Comparison of ENCODE assay signal across 19 cellular contexts in genomic region chr1:93675931-93676330, GRCh38. TPM values are rescaled to one million over a fixed set of nuclear protein-coding genes. Genes with fewer than 3 reads are reported as not detected.
DNase-seq lines count a peak whose midpoint lies in the region; TF ChIP-seq lines count a peak whose summit lies in the region.
"Had no signal": no experiment of that assay in that cellular context is flagged by ENCODE, and none has a peak within 500 bp of the region (broad histone marks: within the 10 kb centered on the region; RNA-seq: fewer than 3 reads in every experiment).

No MANE protein-coding gene starts in this region.

- H3K4me3 ChIP-seq in sigmoid colon (no peak overlapping the region), Caco-2 (ENCODE audit: low read depth, low read length) (no peak overlapping the region)
- H3K4me3 ChIP-seq: psoas muscle, thyroid gland had no signal

- H3K27me3 Mint-ChIP-seq in Caco-2 (ENCODE audit: insufficient read depth, unreplicated experiment) = no peaks in the 10 kb centered on the region

- TF ChIP-seq CTCF in RWPE1 (conservative IDR thresholded peaks at IDR 0.05; ENCODE audit: low read depth) = no peak
- no peak for TF ChIP-seq CTCF in sigmoid colon (IDR thresholded peaks at IDR 0.05)
- no peak for TF ChIP-seq CTCF in Caco-2 (IDR thresholded peaks at IDR 0.05; ENCODE audit: insufficient read depth in 1 of 2, low read depth in 1 of 2, low read length in 1 of 2, severe bottlenecking in 1 of 2, unreplicated experiment in 1 of 2)

- H3K36me3 ChIP-seq in sigmoid colon (no peaks in the 10 kb centered on the region), Caco-2 (ENCODE audit: control insufficient read depth, insufficient read depth, low read length) (no peaks in the 10 kb centered on the region)
- H3K36me3 ChIP-seq: thyroid gland had no signal

- WGBS in sigmoid colon, 2 donors = 93% methylated on average over 5 of the region's 5 CpGs

- no TSS peak for BruUV-seq in Caco-2 (replicated peaks; lab: Mats Ljungman, UMichigan)

- in situ Hi-C loops in G401 (cut with HindIII; ENCODE audit: low sequenced_read_pairs) = no loop called here

- POLR2A ChIA-PET in RWPE1 (lab: Yijun Ruan, JAX; ENCODE audit: low non-redundant PET) = no interaction called here
- POLR2A ChIA-PET in Caco-2 (lab: Charles Lee) = no interaction called here

- H3K27ac Mint-ChIP-seq in Caco-2 (ENCODE audit: unreplicated experiment) = no peak overlapping the region
- H3K27ac Mint-ChIP-seq: activated T-helper 2 cell treated with anti-CD3 and anti-CD28 coated beads, Interferon-gamma antibody, Interleukin-2, Interleukin-4, amounts not matched to agents 10 μg/mL and 5 μg/mL and 100 μg/mL, durations not matched to agents 14 hours and 24 hours and 36 hours; CD8-positive, alpha-beta T cell had no signal

- no peaks in the 10 kb centered on the region for H3K9me3 Mint-ChIP-seq in Caco-2 (ENCODE audit: unreplicated experiment)
- H3K9me3 Mint-ChIP-seq: activated T-helper 2 cell treated with anti-CD3 and anti-CD28 coated beads, Interferon-gamma antibody, Interleukin-2, Interleukin-4, amounts not matched to agents 10 μg/mL and 5 μg/mL and 100 μg/mL, durations not matched to agents 14 hours and 24 hours and 36 hours; CD8-positive, alpha-beta T cell had no signal

- no peak overlapping the region for H3K4me3 Mint-ChIP-seq in Caco-2 (ENCODE audit: unreplicated experiment)
- H3K4me3 Mint-ChIP-seq: CD8-positive, alpha-beta T cell had no signal

- no peak for TF ChIP-seq POLR2A in sigmoid colon (IDR thresholded peaks at IDR 0.05)

- peaks cover 14% of the 10 kb centered on the region for H3K36me3 Mint-ChIP-seq in Caco-2 (ENCODE audit: insufficient read depth, unreplicated experiment)
- H3K36me3 Mint-ChIP-seq: CD8-positive, alpha-beta T cell had no signal

- peaks cover 39% of the 10 kb centered on the region for H3K4me1 Mint-ChIP-seq in Caco-2 (ENCODE audit: low read depth, unreplicated experiment)

- H3K4me1 ChIP-seq in sigmoid colon (peaks cover 0 to 73% (median 57%) of the 10 kb centered on the region in 4 donors), Caco-2 (peaks cover 44% of the 10 kb centered on the region)

- H3K27ac ChIP-seq in RWPE1 = peak overlapping the region; percentile 74
- H3K27ac ChIP-seq in sigmoid colon = peak overlapping the region in 3 of 4 donors; percentile 7 to 37 (median 24)
- H3K27ac ChIP-seq: psoas muscle had no signal

- no peaks in the 10 kb centered on the region for H3K9me3 ChIP-seq in sigmoid colon
- no peaks in the 10 kb centered on the region for H3K9me3 ChIP-seq in Caco-2
- H3K9me3 ChIP-seq: psoas muscle, thyroid gland had no signal

- no peaks in the 10 kb centered on the region for H3K27me3 ChIP-seq in sigmoid colon
- no peaks in the 10 kb centered on the region for H3K27me3 ChIP-seq in Caco-2 (replicated peaks; ENCODE audit: control insufficient read depth, insufficient read depth, low read length)
- H3K27me3 ChIP-seq: thyroid gland had no signal

- CTCF ChIA-PET in RWPE1 (lab: Yijun Ruan, JAX) (interaction anchor here (0.6 kb wide), 1 partner anchor 18 kb away, joined by 8 read pairs; no protein-coding TSS in a partner anchor), Caco-2 (lab: Charles Lee) (no interaction called here)

- DNase-seq in EH (ENCODE audit: low read depth) = peak; percentile 52
- no peak for DNase-seq in RWPE1 (ENCODE audit: low spot score)
- DNase-seq in fibroblast of peridontal ligament (ENCODE audit: extremely low read depth) = peak; percentile 45
- no peak for DNase-seq in sigmoid colon
- no peak for DNase-seq in Caco-2
- no peak for DNase-seq in SW480 (ENCODE audit: low spot score)
- DNase-seq in activated effector memory CD4-positive, alpha-beta T cell treated with Interleukin-2 at 50 U/mL for 16 hours = no peak
- no peak for DNase-seq in G401 (ENCODE audit: low spot score)
- DNase-seq: CD8-positive, alpha-beta T cell; DND-41; effector CD8-positive, alpha-beta T cell; H7; KBM-7; NCI-H1048; NCI-H2081 treated with DMSO at 0.1 percent for 48 hours; NCI-H526 had no signal

- intact Hi-C loops in sigmoid colon (cut with DNase I) = loop anchor here (5.0 kb wide), 1 partner anchor 229 kb away; the partner anchor contains the start of gene FNBP1L
- intact Hi-C loops in Caco-2 (cut with micrococcal nuclease; ENCODE audit: unreplicated experiment) = loop anchor here (10.0 kb wide), 1 partner anchor 89 kb away; no protein-coding TSS in a partner anchor

- no peak for TF ChIP-seq EP300 in sigmoid colon (IDR thresholded peaks at IDR 0.05)

RNA-seq across cellular contexts. Expression of gene BCAR3, which starts 5.7 kb away (rescaled TPM):
- 10 to 100 TPM; 12.3 to 22.1 (median 18.2) TPM for total RNA-seq in sigmoid colon
- 10 to 100 TPM; 24.8 to 43.2 (median 39.5) TPM for polyA plus RNA-seq in sigmoid colon
- 9.3 and 9.9 TPM in 2 replicates for total RNA-seq in Caco-2 (2022)
- total RNA-seq in G401 (2014; rRNA removed; shearing (Covaris generic)) = 2.3 and 3.3 TPM in 2 replicates

Comparison
In these comparisons a context has a peak if more than half of its experiments do, and no peak if none do; other contexts are left out.
1. DNase-seq: peak in EH (single experiment) and fibroblast of peridontal ligament (single experiment); none in RWPE1 (single experiment), sigmoid colon (single experiment), Caco-2 (0 of 2), SW480 (single experiment), activated effector memory CD4-positive, alpha-beta T cell treated with Interleukin-2 at 50 U/mL for 16 hours (single experiment) and G401 (single experiment).